1 cellular context compared by ENCODE assay signal in the genomic region with DNA sequence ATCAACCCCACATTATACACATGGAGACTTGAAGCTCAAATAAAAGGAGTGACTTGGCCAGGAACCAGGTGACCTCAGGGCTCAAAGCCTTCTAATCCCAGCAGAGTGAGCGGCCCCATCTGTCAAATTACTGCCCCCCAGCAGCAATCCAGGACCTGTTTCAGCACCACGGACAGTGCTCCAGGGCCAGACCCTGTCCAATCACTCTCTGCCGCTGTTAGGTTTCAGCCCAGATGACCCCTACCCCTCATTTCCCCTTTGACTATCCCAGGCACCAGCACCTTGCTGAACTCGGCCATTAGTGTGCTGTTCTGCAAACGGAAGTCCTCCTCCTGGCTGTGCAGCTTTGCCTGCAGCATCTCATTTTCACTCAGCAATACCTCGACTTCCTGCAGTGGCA.
A peak's percentile ranks its signal among the peaks of the same experiment; 100 is the strongest.
TF ChIP-seq lines count a peak whose summit lies in the region.

No MANE protein-coding gene starts in this region.

TF ChIP-seq in K562, 482 proteins besides CTCF, POLR2A, EP300 and RAD21:
- TF ChIP-seq PRMT5 (CRISPR knock-in tag; IDR thresholded peaks at IDR 0.05) (0 out of 2 replicates have a peak, but pooled peaks have one; percentile 47), MIER1 (IDR thresholded peaks at IDR 0.05; ENCODE audit: low read depth) (peak; percentile 86), NCOA1 (IDR thresholded peaks at IDR 0.05; ENCODE audit: low read depth) (peak; percentile 37; the same call in 1 of the 2 replicates), SMAD3 (CRISPR knock-in tag; conservative IDR thresholded peaks at IDR 0.05) (no peak), RFX7 (CRISPR knock-in tag; IDR thresholded peaks at IDR 0.05) (no peak), EHMT2 (IDR thresholded peaks at IDR 0.05) (peak; percentile 92), SIN3A (IDR thresholded peaks at IDR 0.05; ENCODE audit: borderline replicate concordance in 2 of 2, control insufficient read depth in 1 of 2, low read depth in 2 of 2, low read length in 2 of 2) (peak in 1 of 2 experiments; percentile 67; a peak in 1 of 4 replicates)
- TF ChIP-seq, protein P1, sequence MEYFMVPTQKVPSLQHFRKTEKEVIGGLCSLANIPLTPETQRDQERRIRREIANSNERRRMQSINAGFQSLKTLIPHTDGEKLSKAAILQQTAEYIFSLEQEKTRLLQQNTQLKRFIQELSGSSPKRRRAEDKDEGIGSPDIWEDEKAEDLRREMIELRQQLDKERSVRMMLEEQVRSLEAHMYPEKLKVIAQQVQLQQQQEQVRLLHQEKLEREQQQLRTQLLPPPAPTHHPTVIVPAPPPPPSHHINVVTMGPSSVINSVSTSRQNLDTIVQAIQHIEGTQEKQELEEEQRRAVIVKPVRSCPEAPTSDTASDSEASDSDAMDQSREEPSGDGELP (CRISPR knock-in tag; IDR thresholded peaks at IDR 0.05; ENCODE audit: borderline replicate concordance): no peak
- TF ChIP-seq, protein P2, sequence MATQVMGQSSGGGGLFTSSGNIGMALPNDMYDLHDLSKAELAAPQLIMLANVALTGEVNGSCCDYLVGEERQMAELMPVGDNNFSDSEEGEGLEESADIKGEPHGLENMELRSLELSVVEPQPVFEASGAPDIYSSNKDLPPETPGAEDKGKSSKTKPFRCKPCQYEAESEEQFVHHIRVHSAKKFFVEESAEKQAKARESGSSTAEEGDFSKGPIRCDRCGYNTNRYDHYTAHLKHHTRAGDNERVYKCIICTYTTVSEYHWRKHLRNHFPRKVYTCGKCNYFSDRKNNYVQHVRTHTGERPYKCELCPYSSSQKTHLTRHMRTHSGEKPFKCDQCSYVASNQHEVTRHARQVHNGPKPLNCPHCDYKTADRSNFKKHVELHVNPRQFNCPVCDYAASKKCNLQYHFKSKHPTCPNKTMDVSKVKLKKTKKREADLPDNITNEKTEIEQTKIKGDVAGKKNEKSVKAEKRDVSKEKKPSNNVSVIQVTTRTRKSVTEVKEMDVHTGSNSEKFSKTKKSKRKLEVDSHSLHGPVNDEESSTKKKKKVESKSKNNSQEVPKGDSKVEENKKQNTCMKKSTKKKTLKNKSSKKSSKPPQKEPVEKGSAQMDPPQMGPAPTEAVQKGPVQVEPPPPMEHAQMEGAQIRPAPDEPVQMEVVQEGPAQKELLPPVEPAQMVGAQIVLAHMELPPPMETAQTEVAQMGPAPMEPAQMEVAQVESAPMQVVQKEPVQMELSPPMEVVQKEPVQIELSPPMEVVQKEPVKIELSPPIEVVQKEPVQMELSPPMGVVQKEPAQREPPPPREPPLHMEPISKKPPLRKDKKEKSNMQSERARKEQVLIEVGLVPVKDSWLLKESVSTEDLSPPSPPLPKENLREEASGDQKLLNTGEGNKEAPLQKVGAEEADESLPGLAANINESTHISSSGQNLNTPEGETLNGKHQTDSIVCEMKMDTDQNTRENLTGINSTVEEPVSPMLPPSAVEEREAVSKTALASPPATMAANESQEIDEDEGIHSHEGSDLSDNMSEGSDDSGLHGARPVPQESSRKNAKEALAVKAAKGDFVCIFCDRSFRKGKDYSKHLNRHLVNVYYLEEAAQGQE (CRISPR knock-in tag; IDR thresholded peaks at IDR 0.05; ENCODE audit: low read depth): peak; percentile 86
- TF ChIP-seq, protein P3, sequence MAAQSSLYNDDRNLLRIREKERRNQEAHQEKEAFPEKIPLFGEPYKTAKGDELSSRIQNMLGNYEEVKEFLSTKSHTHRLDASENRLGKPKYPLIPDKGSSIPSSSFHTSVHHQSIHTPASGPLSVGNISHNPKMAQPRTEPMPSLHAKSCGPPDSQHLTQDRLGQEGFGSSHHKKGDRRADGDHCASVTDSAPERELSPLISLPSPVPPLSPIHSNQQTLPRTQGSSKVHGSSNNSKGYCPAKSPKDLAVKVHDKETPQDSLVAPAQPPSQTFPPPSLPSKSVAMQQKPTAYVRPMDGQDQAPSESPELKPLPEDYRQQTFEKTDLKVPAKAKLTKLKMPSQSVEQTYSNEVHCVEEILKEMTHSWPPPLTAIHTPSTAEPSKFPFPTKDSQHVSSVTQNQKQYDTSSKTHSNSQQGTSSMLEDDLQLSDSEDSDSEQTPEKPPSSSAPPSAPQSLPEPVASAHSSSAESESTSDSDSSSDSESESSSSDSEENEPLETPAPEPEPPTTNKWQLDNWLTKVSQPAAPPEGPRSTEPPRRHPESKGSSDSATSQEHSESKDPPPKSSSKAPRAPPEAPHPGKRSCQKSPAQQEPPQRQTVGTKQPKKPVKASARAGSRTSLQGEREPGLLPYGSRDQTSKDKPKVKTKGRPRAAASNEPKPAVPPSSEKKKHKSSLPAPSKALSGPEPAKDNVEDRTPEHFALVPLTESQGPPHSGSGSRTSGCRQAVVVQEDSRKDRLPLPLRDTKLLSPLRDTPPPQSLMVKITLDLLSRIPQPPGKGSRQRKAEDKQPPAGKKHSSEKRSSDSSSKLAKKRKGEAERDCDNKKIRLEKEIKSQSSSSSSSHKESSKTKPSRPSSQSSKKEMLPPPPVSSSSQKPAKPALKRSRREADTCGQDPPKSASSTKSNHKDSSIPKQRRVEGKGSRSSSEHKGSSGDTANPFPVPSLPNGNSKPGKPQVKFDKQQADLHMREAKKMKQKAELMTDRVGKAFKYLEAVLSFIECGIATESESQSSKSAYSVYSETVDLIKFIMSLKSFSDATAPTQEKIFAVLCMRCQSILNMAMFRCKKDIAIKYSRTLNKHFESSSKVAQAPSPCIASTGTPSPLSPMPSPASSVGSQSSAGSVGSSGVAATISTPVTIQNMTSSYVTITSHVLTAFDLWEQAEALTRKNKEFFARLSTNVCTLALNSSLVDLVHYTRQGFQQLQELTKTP (IDR thresholded peaks at IDR 0.05; ENCODE audit: low read depth in 1 of 2, partially characterized antibody in 2 of 2): peak in 1 of 2 experiments; percentile 56
